ENCODE assay signal across 27 cellular contexts in the genomic region with DNA sequence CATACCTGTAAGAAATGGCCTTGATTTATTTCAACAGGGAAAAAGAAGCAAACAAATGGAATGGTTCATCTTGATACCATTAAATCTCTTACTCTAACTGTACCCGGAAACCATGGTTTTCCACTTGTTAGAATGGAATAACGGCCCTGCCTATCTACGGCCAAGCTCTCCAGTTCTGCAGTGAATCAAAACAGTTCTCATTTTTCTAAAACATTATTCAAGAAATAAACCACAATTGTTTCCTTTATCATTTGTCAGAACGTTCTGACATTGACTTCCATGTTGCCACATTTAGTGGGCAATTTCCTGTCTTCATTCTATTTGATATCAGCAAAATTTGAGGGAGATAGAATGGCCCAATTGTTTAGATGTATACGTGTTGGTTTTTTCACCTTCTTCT.
"Had no signal": no experiment of that assay in that cellular context is flagged by ENCODE, and none has a peak within 500 bp of the region (broad histone marks: within the 10 kb centered on the region; RNA-seq: fewer than 3 reads in every experiment).

No MANE protein-coding gene starts in this region.

- H3K27me3 ChIP-seq: Peyer's patch, SJSA1 had no signal

- H3K36me3 Mint-ChIP-seq: activated naive CD8-positive, alpha-beta T cell; brain had no signal

- H3K4me3 ChIP-seq: Peyer's patch, SJSA1 had no signal

- H3K27ac Mint-ChIP-seq: activated CD4-positive, alpha-beta memory T cell treated with anti-CD3 and anti-CD28 coated beads, Interleukin-2, amount 10 ng/mL, durations not matched to agents 7 days and 5 days; activated CD4-positive, alpha-beta T cell treated with anti-CD3 and anti-CD28 coated beads for 36 hours; activated naive CD4-positive, alpha-beta T cell treated with anti-CD3 and anti-CD28 coated beads for 36 hours; activated naive CD8-positive, alpha-beta T cell; activated T-helper 17 cell treated with anti-CD3 and anti-CD28 coated beads, Interleukin-2, amount 50 U/mL, for 72 hours; brain; T-helper 17 cell had no signal

- ATAC-seq: activated CD4-positive, alpha-beta T cell treated with anti-CD3 and anti-CD28 coated beads for 36 hours; activated T-helper 17 cell treated with anti-CD3 and anti-CD28 coated beads, Interleukin-2, amount 50 U/mL, for 72 hours; T-helper 17 cell had no signal

- H3K4me3 Mint-ChIP-seq: activated CD4-positive, alpha-beta memory T cell treated with anti-CD3 and anti-CD28 coated beads, Interleukin-2, amount 10 ng/mL, durations not matched to agents 7 days and 5 days; activated CD4-positive, alpha-beta T cell treated with anti-CD3 and anti-CD28 coated beads for 36 hours; activated naive CD4-positive, alpha-beta T cell treated with anti-CD3 and anti-CD28 coated beads for 36 hours; activated naive CD8-positive, alpha-beta T cell; activated T-helper 17 cell treated with anti-CD3 and anti-CD28 coated beads, Interleukin-2, amount 50 U/mL, for 72 hours; brain; central memory CD8-positive, alpha-beta T cell; T-helper 17 cell had no signal

- H3K27ac ChIP-seq: Peyer's patch, RWPE1, SJSA1, VCaP had no signal

- H3K9me3 ChIP-seq: Peyer's patch, SJSA1 had no signal

- H3K4me1 Mint-ChIP-seq: activated CD4-positive, alpha-beta memory T cell treated with anti-CD3 and anti-CD28 coated beads, Interleukin-2, amount 10 ng/mL, durations not matched to agents 7 days and 5 days; activated CD4-positive, alpha-beta T cell treated with anti-CD3 and anti-CD28 coated beads for 36 hours; activated T-helper 17 cell treated with anti-CD3 and anti-CD28 coated beads, Interleukin-2, amount 50 U/mL, for 72 hours; brain; central memory CD8-positive, alpha-beta T cell; T-helper 17 cell had no signal

- H3K36me3 ChIP-seq: Peyer's patch, SJSA1 had no signal

- H3K27me3 Mint-ChIP-seq: activated CD4-positive, alpha-beta memory T cell treated with anti-CD3 and anti-CD28 coated beads, Interleukin-2, amount 10 ng/mL, durations not matched to agents 7 days and 5 days; activated CD4-positive, alpha-beta T cell treated with anti-CD3 and anti-CD28 coated beads for 36 hours; activated naive CD8-positive, alpha-beta T cell; activated T-helper 17 cell treated with anti-CD3 and anti-CD28 coated beads, Interleukin-2, amount 50 U/mL, for 72 hours; central memory CD8-positive, alpha-beta T cell; T-helper 17 cell had no signal

- H3K4me1 ChIP-seq: Peyer's patch, SJSA1 had no signal

- DNase-seq: activated CD4-positive, alpha-beta memory T cell treated with anti-CD3 and anti-CD28 coated beads, Interleukin-2, amount 10 ng/mL, durations not matched to agents 7 days and 5 days; activated CD4-positive, alpha-beta T cell treated with anti-CD3 and anti-CD28 coated beads for 36 hours; activated CD4-positive, alpha-beta T cell treated with anti-CD3 and anti-CD28 coated beads, Interleukin-2, amount 50 U/mL, for 1 hour; activated gamma-delta T cell; activated naive CD4-positive, alpha-beta T cell treated with anti-CD3 and anti-CD28 coated beads for 36 hours; activated T-cell treated with anti-CD3 and anti-CD28 coated beads for 4 hours; activated T-cell treated with anti-CD3 and anti-CD28 coated beads, Interleukin-2, amount 50 U/mL, for 48 hours; amygdala; Kasumi-1; NCI-H146; NCI-H1930; NCI-H2171 treated with DMSO at 0.1 percent for 48 hours; NCI-H226; NCI-H526 treated with DMSO at 0.1 percent for 48 hours; NCI-H82; NK-92 treated with Interleukin-12 subunit alpha and Interleukin-12 subunit beta, amount 100 ng/mL, for 24 hours; Peyer's patch; SHP77; T-helper 17 cell; T-helper 9 cell had no signal
